ENCODE assay signal across 23 cellular contexts in the genomic region with DNA sequence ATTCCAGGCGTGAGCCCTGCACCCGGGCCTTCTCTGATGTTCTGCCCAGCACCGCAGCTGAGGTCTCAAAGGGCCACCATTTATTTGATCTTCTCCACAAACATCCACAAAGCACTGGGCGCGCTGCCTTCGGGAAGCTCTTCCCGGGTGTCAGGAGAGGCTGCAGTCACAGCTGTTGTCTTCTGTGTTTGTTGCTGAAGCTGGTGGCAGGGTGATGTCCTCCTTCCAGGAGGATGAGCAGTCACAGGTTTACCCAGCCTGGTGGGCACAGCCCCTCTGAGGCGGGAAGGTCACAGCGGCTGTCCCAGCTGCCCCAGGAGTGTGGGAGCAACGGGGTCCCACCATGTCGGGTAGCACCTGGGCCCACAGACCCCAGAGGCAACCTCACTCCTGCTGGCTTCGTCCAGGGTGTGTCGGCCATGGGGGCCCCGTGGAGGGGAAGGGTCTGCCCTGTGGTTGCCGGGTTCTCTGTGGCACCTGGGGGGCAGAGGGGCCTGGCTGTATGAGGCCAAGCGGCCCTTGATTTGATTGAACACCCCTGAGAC. TPM values are rescaled to one million over a fixed set of nuclear protein-coding genes. Genes with fewer than 3 reads are reported as not detected.
DNase-seq lines count a peak whose midpoint lies in the region; ATAC-seq and TF ChIP-seq lines count a peak whose summit lies in the region.
"Had no signal": no experiment of that assay in that cellular context is flagged by ENCODE, and none has a peak within 500 bp of the region (broad histone marks: within the 10 kb centered on the region; RNA-seq: fewer than 3 reads in every experiment).

No MANE protein-coding gene starts in this region.

- H3K4me3 ChIP-seq in IMR-90 (ENCODE audit: insufficient read depth, low read depth, low read length): no peak overlapping the region
- H3K4me3 ChIP-seq in mesenchymal stem cell (ENCODE audit: insufficient read depth in 1 of 2, low read depth in 1 of 2, low read length in 2 of 2): no peak overlapping the region
- no peak overlapping the region for H3K4me3 ChIP-seq in tibial artery
- H3K4me3 ChIP-seq: HAP-1, mucosa of descending colon, suprapubic skin had no signal

- POLR2A ChIA-PET in IMR-90 (lab: Charles Lee; ENCODE audit: unreplicated experiment): no interaction called here

- H3K56ac ChIP-seq in IMR-90 (ENCODE audit: extremely low read depth, insufficient read depth, low read length): no peak overlapping the region

- peak overlapping the region; percentile 72 for H2AK9ac ChIP-seq in IMR-90 (replicated peaks; ENCODE audit: low read depth, low read length, poor library complexity)

- WGBS in IMR-90 (ENCODE audit: extremely low coverage in 2 of 2, insufficient read length in 1 of 2), 2 experiments: 90% methylated on average over 4 of the region's 16 CpGs; no CpG with 5 or more reads in 1 of the 2 experiments
- WGBS in mesenchymal stem cell: 97% methylated on average over 16 of the region's 16 CpGs

- TF ChIP-seq POLR2A in IMR-90 (IDR thresholded peaks at IDR 0.05; ENCODE audit: low read depth, low read length): no peak

- DNase-seq in IMR-90 (no peak), mesenchymal stem cell (no peak), tibial artery (no peak), GM20000 (ENCODE audit: low spot score) (no peak), omental fat pad (ENCODE audit: low spot score) (no peak)
- DNase-seq: activated CD8-positive, alpha-beta T cell treated with anti-CD3 and anti-CD28 coated beads for 36 hours; activated naive CD4-positive, alpha-beta T cell; AML-193; DND-41; effector memory CD4-positive, alpha-beta T cell; Karpas-422; left colon; NCI-H1092; retina; T1000 had no signal

- H3K9me3 ChIP-seq in IMR-90 (ENCODE audit: control insufficient read depth, insufficient read depth, low read length): no peaks in the 10 kb centered on the region
- H3K9me3 ChIP-seq in mesenchymal stem cell (ENCODE audit: control insufficient read depth, low read length): no peaks in the 10 kb centered on the region
- no peaks in the 10 kb centered on the region for H3K9me3 ChIP-seq in tibial artery
- H3K9me3 ChIP-seq: HAP-1, mucosa of descending colon, neutrophil, suprapubic skin had no signal

- ATAC-seq in IMR-90 (ENCODE audit: low read depth): no peak
- no peak for ATAC-seq in omental fat pad (ENCODE audit: low FRiP score)
- ATAC-seq in GM19397 (IDR thresholded peaks at IDR 0.05; ENCODE audit: unreplicated experiment): no peak
- ATAC-seq: activated CD4-positive, CD25-positive, alpha-beta regulatory T cell treated with anti-CD3 and anti-CD28 coated beads, Interleukin-2, amount 50 U/mL, for 24 hours; activated CD8-positive, alpha-beta T cell treated with anti-CD3 and anti-CD28 coated beads for 36 hours; left colon; mucosa of descending colon had no signal

- no peak for TF ChIP-seq RAD21 in IMR-90 (IDR thresholded peaks at IDR 0.05; ENCODE audit: low read length)

- H4K20me1 ChIP-seq in IMR-90 (ENCODE audit: insufficient read depth, low read length): peaks cover 5% of the 10 kb centered on the region

- H3K27me3 ChIP-seq in IMR-90 (ENCODE audit: control insufficient read depth, insufficient read depth, low read length): no peaks in the 10 kb centered on the region
- H3K27me3 ChIP-seq in mesenchymal stem cell (ENCODE audit: control insufficient read depth in 1 of 2, insufficient read depth in 1 of 2, low read length in 2 of 2): no peaks in the 10 kb centered on the region
- H3K27me3 ChIP-seq in tibial artery: no peaks in the 10 kb centered on the region

- H3K79me1 ChIP-seq in IMR-90 (ENCODE audit: low read depth in 1 of 2, low read length in 2 of 2) (no peaks in the 10 kb centered on the region; a peak in 1 of 4 replicates), mesenchymal stem cell (replicated peaks; ENCODE audit: low read length, poor library complexity, severe bottlenecking) (no peaks in the 10 kb centered on the region)

- intact Hi-C loops in IMR-90 (cut with micrococcal nuclease) (no loop called here), tibial artery (cut with DNase I; ENCODE audit: low total_unique reads) (no loop called here)

- H2AFZ ChIP-seq in IMR-90 (replicated peaks; ENCODE audit: low read length, poor library complexity) (peak overlapping the region; percentile 81), mesenchymal stem cell (ENCODE audit: low read depth, low read length) (no peak overlapping the region)

- dilution Hi-C loops in IMR-90 (cut with HindIII; ENCODE audit: low sequenced_read_pairs, unreplicated experiment): no loop called here

- H3K14ac ChIP-seq in IMR-90 (replicated peaks; ENCODE audit: low read depth, low read length): no peak overlapping the region
- no peak overlapping the region for H3K14ac ChIP-seq in mesenchymal stem cell (ENCODE audit: low read length in 2 of 2)

- peak overlapping the region; percentile 69 for H3K4ac ChIP-seq in IMR-90 (ENCODE audit: low read depth, low read length)
- H3K4ac ChIP-seq in mesenchymal stem cell (ENCODE audit: low read depth in 1 of 2, low read length in 2 of 2): peak overlapping the region; percentile 15 to 91

- CTCF ChIA-PET in IMR-90 (lab: Yijun Ruan, JAX): no interaction called here

- H3K27ac ChIP-seq in IMR-90 (ENCODE audit: insufficient read depth, low read length) (no peak overlapping the region), VCaP (peak overlapping the region; percentile 36), mesenchymal stem cell (ENCODE audit: low read length, poor library complexity, severe bottlenecking) (no peak overlapping the region), tibial artery (peak overlapping the region; percentile 66 to 69)
- H3K27ac ChIP-seq: neutrophil had no signal

- no TSS peak for BruUV-seq in IMR-90 (replicated peaks; lab: Mats Ljungman, UMichigan)

- no peak overlapping the region; the same call in 1 of the 2 replicates for H3K18ac ChIP-seq in IMR-90 (ENCODE audit: low read depth, low read length)
- H3K18ac ChIP-seq in mesenchymal stem cell (ENCODE audit: low read depth in 1 of 2, low read length in 2 of 2): peak overlapping the region; percentile 35 to 77

- in situ Hi-C loops in IMR-90 (cut with MboI; ENCODE audit: low sequenced_read_pairs): no loop called here

- H4K91ac ChIP-seq in IMR-90 (ENCODE audit: insufficient read depth, low read depth, low read length) (peak overlapping the region; percentile 21; the same call in 1 of the 2 replicates), mesenchymal stem cell (ENCODE audit: low read length) (peak overlapping the region; percentile 73)

- H4K8ac ChIP-seq in IMR-90 (ENCODE audit: low read depth in 2 of 2, low read length in 2 of 2) (peak overlapping the region in 1 of 2 experiments; percentile 60; a peak in 1 of 4 replicates), mesenchymal stem cell (ENCODE audit: low read length) (peak overlapping the region; percentile 81)

- H3K36me3 ChIP-seq in IMR-90 (ENCODE audit: control insufficient read depth, insufficient read depth, low read length): no peaks in the 10 kb centered on the region
- H3K36me3 ChIP-seq in mesenchymal stem cell (ENCODE audit: control insufficient read depth in 1 of 2, insufficient read depth in 2 of 2, low read depth in 1 of 2, low read length in 2 of 2): peaks cover 0 to 7% of the 10 kb centered on the region in 2 experiments
- no peaks in the 10 kb centered on the region for H3K36me3 ChIP-seq in tibial artery
- H3K36me3 ChIP-seq: HAP-1, neutrophil, suprapubic skin had no signal

- 0 out of 2 replicates have a peak overlapping the region, but pooled peaks have one; percentile 18 for H2BK20ac ChIP-seq in IMR-90 (ENCODE audit: low read depth, low read length)

- H2BK12ac ChIP-seq in mesenchymal stem cell (ENCODE audit: low read length in 2 of 2): peak overlapping the region in 1 of 2 experiments; percentile 19

- H2AK5ac ChIP-seq in IMR-90 (ENCODE audit: low read depth, low read length): peak overlapping the region; percentile 29
- H2AK5ac ChIP-seq in mesenchymal stem cell (ENCODE audit: low read length, severe bottlenecking): peak overlapping the region; percentile 68

- H3K4me2 ChIP-seq in IMR-90 (ENCODE audit: low read depth, low read length): no peak overlapping the region
- no peak overlapping the region for H3K4me2 ChIP-seq in mesenchymal stem cell (ENCODE audit: low read length, poor library complexity, severe bottlenecking)

- TF ChIP-seq CTCF in IMR-90 (conservative IDR thresholded peaks at IDR 0.05; ENCODE audit: low read depth, low read length) (no peak), VCaP (conservative IDR thresholded peaks at IDR 0.05) (no peak), tibial artery (IDR thresholded peaks at IDR 0.05) (no peak), GM20000 (IDR thresholded peaks at IDR 0.05; ENCODE audit: extremely low read depth, missing control alignments) (no peak), omental fat pad (IDR thresholded peaks at IDR 0.05) (no peak)

- H3K4me1 ChIP-seq in IMR-90 (ENCODE audit: control insufficient read depth, insufficient read depth, low read length) (peaks cover 37% of the 10 kb centered on the region), mesenchymal stem cell (ENCODE audit: control insufficient read depth, insufficient read depth, low read depth, low read length) (peaks cover 66% of the 10 kb centered on the region), tibial artery (peaks cover 17 to 78% (median 65%) of the 10 kb centered on the region in 4 donors)

- peak overlapping the region; percentile 5 for H2BK5ac ChIP-seq in IMR-90 (ENCODE audit: low read depth, low read length, poor library complexity, severe bottlenecking)
- H2BK5ac ChIP-seq in mesenchymal stem cell (ENCODE audit: low read depth, low read length, poor library complexity, severe bottlenecking): no peak overlapping the region

- H3K23ac ChIP-seq in IMR-90 (ENCODE audit: low read depth, low read length): no peak overlapping the region
- no peak overlapping the region for H3K23ac ChIP-seq in mesenchymal stem cell (ENCODE audit: low read length in 2 of 2)

- H2BK120ac ChIP-seq in IMR-90 (ENCODE audit: low read depth, low read length) (peak overlapping the region; percentile 71), mesenchymal stem cell (ENCODE audit: low read depth, low read length) (peak overlapping the region; percentile 29)

- H3K9ac ChIP-seq in IMR-90 (ENCODE audit: low read depth, low read length) (no peak overlapping the region), mesenchymal stem cell (ENCODE audit: low read length) (no peak overlapping the region)

- no peak overlapping the region; the same call in 2 of the 3 replicates for H2BK15ac ChIP-seq in IMR-90 (ENCODE audit: low read depth, low read length)
- H2BK15ac ChIP-seq in mesenchymal stem cell (ENCODE audit: low read depth, poor library complexity, severe bottlenecking): no peak overlapping the region

- H3K9me1 ChIP-seq in IMR-90 (ENCODE audit: insufficient read depth, low read length): peaks cover 27% of the 10 kb centered on the region

- H4K5ac ChIP-seq in IMR-90 (ENCODE audit: low read depth, low read length): no peak overlapping the region; the same call in 1 of the 2 replicates

RNA-seq across cellular contexts. Expression of a gene that starts 27.6 kb away (rescaled TPM):
- total RNA-seq in IMR-90 (2012; rRNA removed) (43.3 and 49.3 TPM in 2 replicates), omental fat pad (10 to 100 TPM; 25.1 to 91.7 (median 68.8) TPM)
- polyA plus RNA-seq in IMR-90 (2012; rRNA removed): 78.8 and 87.3 TPM in 2 replicates
- polyA plus RNA-seq in IMR-90 (2012; cell fraction: cytosol; rRNA removed): 35.7 and 111 TPM in 2 replicates
- polyA plus RNA-seq in IMR-90 (2012; cell fraction: nucleus; rRNA removed; ENCODE audit: low replicate concordance): 65.7 and 165 TPM in 2 replicates
- 23.4 TPM for polyA plus RNA-seq in mesenchymal stem cell (2013, experiment 1 of 2)
- 23.1 TPM for polyA plus RNA-seq in mesenchymal stem cell (2013, experiment 2 of 2)

RNA-seq across cellular contexts. Expression of a gene that starts 45.8 kb away (rescaled TPM):
- total RNA-seq in IMR-90 (2012; rRNA removed): not detected in 2 replicates
- 0.09 and 0.13 TPM in 2 replicates for polyA plus RNA-seq in IMR-90 (2012; rRNA removed)
- polyA plus RNA-seq in IMR-90 (2012; cell fraction: cytosol; rRNA removed): 0.03 and 0.05 TPM in 2 replicates
- 0.24 and 0.40 TPM in 2 replicates for polyA plus RNA-seq in IMR-90 (2012; cell fraction: nucleus; rRNA removed; ENCODE audit: low replicate concordance)
- 0.15 TPM for polyA plus RNA-seq in mesenchymal stem cell (2013, experiment 1 of 2)
- polyA plus RNA-seq in mesenchymal stem cell (2013, experiment 2 of 2): 0.26 TPM
- total RNA-seq in omental fat pad: under 1 TPM in 2 of 4 donors, not detected in 2; 0.09 to 0.12 TPM
- total RNA-seq: RPMI7951 had no signal

RNA-seq across cellular contexts. Expression of a gene that starts 52.2 kb away (rescaled TPM):
- 0.72 and 1.7 TPM in 2 replicates for total RNA-seq in IMR-90 (2012; rRNA removed)
- 12.5 and 16.7 TPM in 2 replicates for polyA plus RNA-seq in IMR-90 (2012; rRNA removed)
- 6.3 and 14.8 TPM in 2 replicates for polyA plus RNA-seq in IMR-90 (2012; cell fraction: cytosol; rRNA removed)
- polyA plus RNA-seq in IMR-90 (2012; cell fraction: nucleus; rRNA removed; ENCODE audit: low replicate concordance): 119 and 328 TPM in 2 replicates
- 14.5 TPM for polyA plus RNA-seq in mesenchymal stem cell (2013, experiment 1 of 2)
- 13.8 TPM for polyA plus RNA-seq in mesenchymal stem cell (2013, experiment 2 of 2)
- 10 to 100 TPM; 15.5 to 32.2 (median 16.9) TPM for total RNA-seq in omental fat pad

Comparison
In these comparisons a context has a peak if more than half of its experiments do, and no peak if none do; other contexts are left out.
1. H3K27ac ChIP-seq: peak in VCaP (single experiment) and tibial artery (2 of 2); none in IMR-90 (single experiment) and mesenchymal stem cell (single experiment).